Comparison of ENCODE assay signal across 9 cellular contexts in the genomic region with DNA sequence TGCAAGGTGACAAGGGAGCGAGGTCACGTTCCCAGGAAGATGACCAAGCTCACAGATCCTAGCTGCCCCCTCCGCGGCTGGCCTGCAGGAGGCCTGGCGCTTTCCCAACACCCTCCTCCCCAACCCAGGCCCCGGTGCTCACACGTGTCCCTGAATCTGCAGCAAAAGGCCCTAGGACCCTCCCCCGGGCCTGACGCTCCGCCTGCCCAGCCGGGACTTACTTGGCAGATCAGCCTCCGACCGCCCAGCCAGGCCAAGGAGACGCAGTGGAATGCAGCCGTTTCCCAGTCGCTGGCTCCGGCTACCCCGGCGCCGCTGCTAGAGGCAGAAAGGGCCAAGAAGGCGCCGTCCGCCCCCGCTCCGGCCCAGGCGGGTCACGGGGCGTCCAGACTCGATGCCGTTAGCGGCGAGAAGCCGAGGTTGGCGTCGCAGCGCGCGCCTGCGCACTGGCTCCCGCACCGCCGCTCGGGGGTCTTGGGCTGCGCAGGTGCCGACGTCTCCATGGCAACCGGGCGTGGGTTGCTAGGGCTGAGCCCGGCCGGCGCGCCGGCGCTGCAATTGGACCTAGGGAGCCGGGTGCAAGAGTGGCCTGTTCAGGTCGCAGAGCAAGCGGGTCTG. TPM values are rescaled to one million over a fixed set of nuclear protein-coding genes. Genes with fewer than 3 reads are reported as not detected.
A peak's percentile ranks its signal among the peaks of the same experiment; 100 is the strongest.
DNase-seq lines count a peak whose midpoint lies in the region; ATAC-seq and TF ChIP-seq lines count a peak whose summit lies in the region.
"Had no signal": no experiment of that assay in that cellular context is flagged by ENCODE, and none has a peak within 500 bp of the region (broad histone marks: within the 10 kb centered on the region; RNA-seq: fewer than 3 reads in every experiment).

A gene with protein sequence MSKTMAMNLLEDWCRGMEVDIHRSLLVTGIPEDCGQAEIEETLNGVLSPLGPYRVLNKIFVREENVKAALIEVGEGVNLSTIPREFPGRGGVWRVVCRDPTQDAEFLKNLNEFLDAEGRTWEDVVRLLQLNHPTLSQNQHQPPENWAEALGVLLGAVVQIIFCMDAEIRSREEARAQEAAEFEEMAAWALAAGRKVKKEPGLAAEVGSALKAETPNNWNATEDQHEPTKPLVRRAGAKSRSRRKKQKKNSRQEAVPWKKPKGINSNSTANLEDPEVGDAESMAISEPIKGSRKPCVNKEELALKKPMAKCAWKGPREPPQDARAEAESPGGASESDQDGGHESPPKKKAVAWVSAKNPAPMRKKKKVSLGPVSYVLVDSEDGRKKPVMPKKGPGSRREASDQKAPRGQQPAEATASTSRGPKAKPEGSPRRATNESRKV (minus strand): TSS at position 448 of the 618 bp plus-strand sequence. CDS start 528 bp downstream, outside the sequence.

- H3K36me3 ChIP-seq in neuron (ENCODE audit: insufficient read depth, low read length) = peaks cover 27% of the 10 kb centered on the region

- no peaks in the 10 kb centered on the region for H3K9me3 ChIP-seq in neuron (ENCODE audit: low read length)

- TF ChIP-seq CTCF in HFF-Myc (IDR thresholded peaks at IDR 0.05; ENCODE audit: low read depth, low read length, missing control alignments) (no peak), RWPE1 (conservative IDR thresholded peaks at IDR 0.05; ENCODE audit: low read depth) (no peak), fibroblast of villous mesenchyme (IDR thresholded peaks at IDR 0.05; ENCODE audit: insufficient read depth, low read depth, low read length) (no peak)

- ATAC-seq in HG03460 (IDR thresholded peaks at IDR 0.05; ENCODE audit: unreplicated experiment) = no peak
- ATAC-seq in HG02610 (IDR thresholded peaks at IDR 0.05; ENCODE audit: unreplicated experiment) = no peak
- ATAC-seq: Panc1 had no signal

- H3K36me3 Mint-ChIP-seq in activated CD4-positive, alpha-beta memory T cell treated with anti-CD3 and anti-CD28 coated beads, Interleukin-2, amount 10 ng/mL, durations not matched to agents 7 days and 5 days (ENCODE audit: low read depth) = no peaks in the 10 kb centered on the region

- CTCF ChIA-PET in RWPE1 (lab: Yijun Ruan, JAX) = no interaction called here
- CTCF ChIA-PET in activated CD4-positive, alpha-beta memory T cell treated with anti-CD3 and anti-CD28 coated beads, Interleukin-2, amount 10 ng/mL, durations not matched to agents 7 days and 5 days (lab: Charles Lee) = no interaction called here

- H3K4me1 Mint-ChIP-seq in activated CD4-positive, alpha-beta memory T cell treated with anti-CD3 and anti-CD28 coated beads, Interleukin-2, amount 10 ng/mL, durations not matched to agents 7 days and 5 days = peaks cover 10% of the 10 kb centered on the region

- H3K4me3 Mint-ChIP-seq in activated CD4-positive, alpha-beta memory T cell treated with anti-CD3 and anti-CD28 coated beads, Interleukin-2, amount 10 ng/mL, durations not matched to agents 7 days and 5 days = no peak within 1 kb of the TSS

- H3K9me3 Mint-ChIP-seq in activated CD4-positive, alpha-beta memory T cell treated with anti-CD3 and anti-CD28 coated beads, Interleukin-2, amount 10 ng/mL, durations not matched to agents 7 days and 5 days = no peaks in the 10 kb centered on the region

- peak within 1 kb of the TSS; percentile 65 for H3K27ac ChIP-seq in RWPE1

- POLR2A ChIA-PET in RWPE1 (lab: Yijun Ruan, JAX; ENCODE audit: low non-redundant PET) = interaction anchor here (0.5 kb wide), 1 partner anchor 98 kb away, joined by 3 read pairs; no protein-coding TSS in a partner anchor
- POLR2A ChIA-PET in activated CD4-positive, alpha-beta memory T cell treated with anti-CD3 and anti-CD28 coated beads, Interleukin-2, amount 10 ng/mL, durations not matched to agents 7 days and 5 days (lab: Charles Lee) = no interaction called here

- H3K4me1 ChIP-seq in neuron (ENCODE audit: insufficient read depth, low read length) = peaks cover 16% of the 10 kb centered on the region

- H2AFZ ChIP-seq in neuron (ENCODE audit: low read depth, low read length) = peak within 1 kb of the TSS; percentile 69

- no peak for DNase-seq in HFF-Myc (ENCODE audit: extremely low read depth, low read depth)
- peak; percentile 31 for DNase-seq in RWPE1 (ENCODE audit: low spot score)
- DNase-seq in fibroblast of villous mesenchyme (ENCODE audit: low read depth) = peak; percentile 72
- DNase-seq in activated CD4-positive, alpha-beta memory T cell treated with anti-CD3 and anti-CD28 coated beads, Interleukin-2, amount 10 ng/mL, durations not matched to agents 7 days and 5 days = no peak
- no peak for DNase-seq in activated T-cell treated with anti-CD3 and anti-CD28 coated beads for 4 hours

- H3K27me3 ChIP-seq in neuron (ENCODE audit: insufficient read depth, low read length) = no peaks in the 10 kb centered on the region

- peaks cover 64% of the 10 kb centered on the region for H3K27me3 Mint-ChIP-seq in activated CD4-positive, alpha-beta memory T cell treated with anti-CD3 and anti-CD28 coated beads, Interleukin-2, amount 10 ng/mL, durations not matched to agents 7 days and 5 days

- H3K27ac Mint-ChIP-seq in activated CD4-positive, alpha-beta memory T cell treated with anti-CD3 and anti-CD28 coated beads, Interleukin-2, amount 10 ng/mL, durations not matched to agents 7 days and 5 days = no peak within 1 kb of the TSS

- peak within 1 kb of the TSS; percentile 49 for H3K4me3 ChIP-seq in HFF-Myc (replicated peaks; ENCODE audit: low read depth, low read length)
- H3K4me3 ChIP-seq in fibroblast of villous mesenchyme (ENCODE audit: low read depth, low read length) = peak within 1 kb of the TSS; percentile 43
- H3K4me3 ChIP-seq in neuron (ENCODE audit: low read length) = peak within 1 kb of the TSS; percentile 60

RNA-seq across cellular contexts. Expression of the gene that starts here (rescaled TPM):
- total RNA-seq in fibroblast of villous mesenchyme = 0.97 and 9.9 TPM in 2 replicates
- total RNA-seq in activated CD4-positive, alpha-beta memory T cell treated with anti-CD3 and anti-CD28 coated beads, Interleukin-2, amount 10 ng/mL, durations not matched to agents 7 days and 5 days = not detected

Comparison
In these comparisons a context has a peak if more than half of its experiments do, and no peak if none do; other contexts are left out.
1. DNase-seq: peak in RWPE1 (single experiment) and fibroblast of villous mesenchyme (single experiment); none in HFF-Myc (single experiment), activated CD4-positive, alpha-beta memory T cell treated with anti-CD3 and anti-CD28 coated beads, Interleukin-2, amount 10 ng/mL, durations not matched to agents 7 days and 5 days (single experiment) and activated T-cell treated with anti-CD3 and anti-CD28 coated beads for 4 hours (single experiment).
2. Peak in every context shown above with its lines, with median percentiles within 50 percentile points of each other: H3K4me3 ChIP-seq.